Comparison of ENCODE assay signal across 25 cellular contexts in the genomic region with DNA sequence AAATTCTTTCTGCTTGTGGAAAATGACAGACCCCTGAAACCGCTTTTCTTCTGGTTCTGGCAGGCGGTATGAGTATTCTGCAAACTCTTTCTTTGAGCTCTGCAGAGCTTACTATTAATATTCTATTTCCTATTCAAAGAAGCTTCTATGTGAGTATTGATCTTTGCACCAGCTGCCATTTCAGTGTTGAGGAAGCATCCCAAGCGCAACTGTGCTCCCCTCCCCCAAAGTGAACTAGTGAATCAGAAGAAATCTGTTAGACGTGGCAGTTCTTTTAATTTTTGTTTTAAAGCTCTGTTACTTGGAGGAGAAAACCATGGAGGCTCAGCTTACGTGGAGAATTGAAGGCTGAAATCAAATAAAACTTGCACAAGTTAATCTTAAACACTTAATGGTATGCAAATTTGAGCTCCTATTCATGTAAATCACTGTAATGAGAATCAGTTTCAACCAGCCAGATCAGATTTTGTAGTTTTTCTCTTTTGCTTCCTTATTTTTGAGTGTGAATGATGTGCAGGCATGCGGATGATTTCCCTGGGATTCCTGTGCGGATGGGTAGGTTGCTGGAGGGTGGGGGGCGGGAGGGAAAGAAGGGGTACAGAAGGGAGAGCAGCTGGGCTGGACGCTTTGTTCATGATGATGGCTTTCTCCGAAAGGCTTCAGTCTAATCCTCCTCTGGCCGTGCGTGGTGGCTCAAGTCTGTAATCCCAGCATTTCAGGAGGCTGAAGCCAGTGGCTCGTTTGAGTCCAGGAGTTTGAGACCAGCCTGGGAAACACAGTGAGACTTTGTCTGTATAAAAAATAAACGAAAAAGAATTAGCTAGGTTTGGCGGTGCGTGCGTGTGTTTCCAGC. TPM values are rescaled to one million over a fixed set of nuclear protein-coding genes. Genes with fewer than 3 reads are reported as not detected.
"Had no signal": no experiment of that assay in that cellular context is flagged by ENCODE, and none has a peak within 500 bp of the region (broad histone marks: within the 10 kb centered on the region; RNA-seq: fewer than 3 reads in every experiment).

No MANE protein-coding gene starts in this region.

- H3K36me3 ChIP-seq: cardiac muscle cell, left ventricle myocardium inferior, right atrium auricular region, thyroid gland had no signal

- H3K4me3 ChIP-seq: cardiac muscle cell, left ventricle myocardium inferior, right atrium auricular region, thyroid gland had no signal

- H3K9me3 Mint-ChIP-seq: endodermal cell had no signal

- H3K4me1 Mint-ChIP-seq: endodermal cell; memory B cell; naive thymus-derived CD8-positive, alpha-beta T cell had no signal

- H3K36me3 Mint-ChIP-seq: activated naive CD8-positive, alpha-beta T cell; memory B cell had no signal

- H3K27me3 ChIP-seq: cardiac muscle cell, foreskin keratinocyte, right atrium auricular region, thyroid gland had no signal

- H3K9me3 ChIP-seq: thyroid gland had no signal

- H3K4me3 Mint-ChIP-seq: activated naive CD8-positive, alpha-beta T cell; endodermal cell; memory B cell; naive thymus-derived CD8-positive, alpha-beta T cell had no signal

- FAIRE-seq: kidney had no signal

- H3K27ac Mint-ChIP-seq: activated naive CD8-positive, alpha-beta T cell; endodermal cell; memory B cell; naive thymus-derived CD8-positive, alpha-beta T cell had no signal

- H3K27ac ChIP-seq: cardiac muscle cell, epithelial cell of prostate, foreskin keratinocyte, left ventricle myocardium inferior, right atrium auricular region, thyroid gland, VCaP had no signal

- DNase-seq: activated CD4-positive, alpha-beta T cell treated with anti-CD3 and anti-CD28 coated beads for 1 hour; activated CD4-positive, alpha-beta T cell treated with anti-CD3 and anti-CD28 coated beads, Interleukin-2, amount 50 U/mL, for 4 hours; activated gamma-delta T cell treated with Interleukin-2 at 50 U/mL for 16 hours; endodermal cell; foreskin keratinocyte; kidney; left ventricle myocardium inferior; naive thymus-derived CD8-positive, alpha-beta T cell; occipital lobe; stimulated activated CD4-positive, alpha-beta T cell treated with anti-CD3 and anti-CD28 coated beads, Interleukin-2, amount 100 ng/mL, for 24 hours; stimulated activated naive CD4-positive, alpha-beta T cell treated with Interleukin-2 at 50 U/mL for 16 hours; T-helper 2 cell; thyroid gland had no signal

- H3K4me1 ChIP-seq: foreskin keratinocyte, left ventricle myocardium inferior, right atrium auricular region, thyroid gland had no signal

- ATAC-seq: foreskin keratinocyte; naive thymus-derived CD8-positive, alpha-beta T cell had no signal

RNA-seq across cellular contexts. Expression of a gene that starts 16.1 kb away (rescaled TPM):
- total RNA-seq: activated CD8-positive, alpha-beta memory T cell treated with anti-CD3 and anti-CD28 coated beads for 36 hours; dermis microvascular lymphatic vessel endothelial cell; fibroblast of lung; foreskin keratinocyte; kidney; left ventricle myocardium inferior; naive thymus-derived CD8-positive, alpha-beta T cell; posterior vena cava; right atrium auricular region; subcutaneous adipose tissue; thyroid gland had no signal
- polyA plus RNA-seq: fibroblast of lung; foreskin keratinocyte; naive thymus-derived CD8-positive, alpha-beta T cell; urinary bladder had no signal
